In the genomic region with DNA sequence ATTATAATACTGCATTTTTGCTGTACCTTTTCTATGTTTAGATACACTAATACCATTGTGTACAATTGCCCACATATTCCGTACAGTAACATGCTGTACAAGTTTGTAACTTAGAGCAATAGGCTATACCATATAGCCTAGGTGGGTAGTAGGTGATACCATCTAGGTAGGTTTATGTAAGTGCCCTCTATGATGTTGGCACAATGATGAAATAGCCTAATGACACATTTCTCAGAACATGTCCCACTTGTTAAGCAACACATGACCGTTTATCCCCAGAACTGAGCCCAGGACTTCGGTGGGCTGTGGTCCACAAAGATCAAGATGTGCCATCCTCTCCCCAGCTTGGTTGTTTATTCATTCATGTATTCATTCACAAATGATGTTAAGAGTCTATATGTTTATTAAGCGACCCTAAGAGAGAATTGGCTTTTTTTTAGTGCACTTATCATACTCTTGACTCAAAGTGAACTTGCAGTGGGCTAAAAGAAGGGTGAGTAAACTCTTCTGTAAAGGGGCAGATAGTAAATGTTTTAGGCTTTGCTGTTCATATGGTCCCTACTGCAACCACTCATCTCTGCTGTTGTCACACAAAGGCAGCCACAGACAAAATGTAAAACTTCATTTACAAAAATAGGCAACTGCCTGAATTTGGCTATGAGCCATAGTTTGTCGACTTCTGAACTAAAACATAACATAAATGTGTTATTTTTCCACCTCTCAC, we compare ENCODE assay signal across 7 cellular contexts.
"Had no signal": no experiment of that assay in that cellular context is flagged by ENCODE, and none has a peak within 500 bp of the region (broad histone marks: within the 10 kb centered on the region; RNA-seq: fewer than 3 reads in every experiment).

No MANE protein-coding gene starts in this region.

- DNase-seq: H9, HCEC 1CT, HFFc6, KBM-7 had no signal

- H3K27ac Mint-ChIP-seq: GM23338, H9, HFFc6, IgD-negative memory B cell had no signal

- H3K4me3 Mint-ChIP-seq: GM23338, H9, HFFc6, IgD-negative memory B cell had no signal

- H3K9me3 Mint-ChIP-seq: GM23338, H9, HFFc6, IgD-negative memory B cell had no signal

- ATAC-seq: GM23338, HepG2 had no signal

- H3K36me3 Mint-ChIP-seq: IgD-negative memory B cell had no signal

- H3K27me3 Mint-ChIP-seq: IgD-negative memory B cell had no signal

- H3K4me1 Mint-ChIP-seq: GM23338, H9, IgD-negative memory B cell had no signal
